Comparison of ENCODE assay signal across 23 cellular contexts in genomic region chr5:1718669-1719068, GRCh38.
DNase-seq lines count a peak whose midpoint lies in the region; ATAC-seq and TF ChIP-seq lines count a peak whose summit lies in the region.
"Had no signal": no experiment of that assay in that cellular context is flagged by ENCODE, and none has a peak within 500 bp of the region (broad histone marks: within the 10 kb centered on the region; RNA-seq: fewer than 3 reads in every experiment).

No MANE protein-coding gene starts in this region.

- H2AFZ ChIP-seq in neural progenitor cell (replicated peaks): no peak overlapping the region

- no peak overlapping the region for H3K27ac ChIP-seq in neural progenitor cell
- H3K27ac ChIP-seq in heart right ventricle: no peak overlapping the region
- H3K27ac ChIP-seq: BLaER1 treated with 17β-estradiol and CSF1 and Interleukin-3, amounts not matched to agents 10 nM and 100 nM; dorsolateral prefrontal cortex; epithelial cell of prostate; prostate gland; upper lobe of right lung had no signal

- no peak overlapping the region for H3K4me2 ChIP-seq in neural progenitor cell
- H3K4me2 ChIP-seq: BLaER1 treated with 17β-estradiol and CSF1 and Interleukin-3, amounts not matched to agents 10 nM and 100 nM had no signal

- no peaks in the 10 kb centered on the region for H4K20me1 ChIP-seq in neural progenitor cell (ENCODE audit: low read depth)
- H4K20me1 ChIP-seq: BLaER1 treated with 17β-estradiol and CSF1 and Interleukin-3, amounts not matched to agents 10 nM and 100 nM had no signal

- H3K9me3 ChIP-seq in neural progenitor cell (ENCODE audit: low read depth): peaks cover 14% of the 10 kb centered on the region
- peaks cover 0 to 43% (median 22%) of the 10 kb centered on the region in 11 donors for H3K9me3 ChIP-seq in heart right ventricle
- H3K9me3 ChIP-seq: prostate gland had no signal

- H3K4me1 Mint-ChIP-seq in neural progenitor cell: no peaks in the 10 kb centered on the region
- H3K4me1 Mint-ChIP-seq: activated naive CD4-positive, alpha-beta T cell treated with anti-CD3 and anti-CD28 coated beads, Interleukin-2, amount 10 ng/mL, durations not matched to agents 7 days and 5 days had no signal

- peaks cover 12% of the 10 kb centered on the region for H3K27me3 Mint-ChIP-seq in neural progenitor cell (ENCODE audit: insufficient read depth, low read depth)

- no peak overlapping the region for H3K9ac ChIP-seq in neural progenitor cell
- H3K9ac ChIP-seq: BLaER1 treated with 17β-estradiol and CSF1 and Interleukin-3, amounts not matched to agents 10 nM and 100 nM had no signal

- 65 to 67% methylated on average over 3 of the region's 3 CpGs for WGBS in heart right ventricle, 2 donors

- intact Hi-C loops in heart right ventricle (cut with DNase I): no loop called here

- H3K27ac Mint-ChIP-seq in neural progenitor cell: no peak overlapping the region
- H3K27ac Mint-ChIP-seq: activated naive CD4-positive, alpha-beta T cell treated with anti-CD3 and anti-CD28 coated beads, Interleukin-2, amount 10 ng/mL, durations not matched to agents 7 days and 5 days had no signal

- no peak overlapping the region for H3K4me3 Mint-ChIP-seq in neural progenitor cell
- H3K4me3 Mint-ChIP-seq: activated naive CD4-positive, alpha-beta T cell treated with anti-CD3 and anti-CD28 coated beads, Interleukin-2, amount 10 ng/mL, durations not matched to agents 7 days and 5 days had no signal

- H3K4me1 ChIP-seq in neural progenitor cell (no peaks in the 10 kb centered on the region), heart right ventricle (no peaks in the 10 kb centered on the region)
- H3K4me1 ChIP-seq: BLaER1 treated with 17β-estradiol and CSF1 and Interleukin-3, amounts not matched to agents 10 nM and 100 nM; Caco-2; prostate gland; upper lobe of right lung had no signal

- H3K36me3 Mint-ChIP-seq in neural progenitor cell: no peaks in the 10 kb centered on the region

- H3K9me3 Mint-ChIP-seq in neural progenitor cell: peaks cover 25% of the 10 kb centered on the region

- H3K4me3 ChIP-seq in cardiac fibroblast (replicated peaks in 1 of 2; ENCODE audit: low read depth in 2 of 2, low read length in 2 of 2): no peak overlapping the region
- H3K4me3 ChIP-seq in neural progenitor cell: no peak overlapping the region
- H3K4me3 ChIP-seq in heart right ventricle: no peak overlapping the region
- H3K4me3 ChIP-seq: BLaER1 treated with 17β-estradiol and CSF1 and Interleukin-3, amounts not matched to agents 10 nM and 100 nM; dorsolateral prefrontal cortex; prostate gland; upper lobe of right lung had no signal

- H3K79me2 ChIP-seq in neural progenitor cell (ENCODE audit: low read depth): no peaks in the 10 kb centered on the region

- no peaks in the 10 kb centered on the region for H3F3A ChIP-seq in neural progenitor cell (ENCODE audit: low read depth)

- TF ChIP-seq CTCF in cardiac fibroblast (IDR thresholded peaks at IDR 0.05; ENCODE audit: low read depth, low read length): no peak
- no peak for TF ChIP-seq CTCF in neural progenitor cell (IDR thresholded peaks at IDR 0.05)
- no peak for TF ChIP-seq CTCF in heart right ventricle (IDR thresholded peaks at IDR 0.05)

- DNase-seq in NOMO-1 treated with DMSO at 0.1 percent for 48 hours (lab: John Stamatoyannopoulos, UW; ENCODE audit: unreplicated experiment): peak; percentile 12
- DNase-seq in NOMO-1 (lab: John Stamatoyannopoulos, UW; ENCODE audit: unreplicated experiment in 2 of 2): no peak
- peak; percentile 50 for DNase-seq in NAMALWA (ENCODE audit: low spot score)
- DNase-seq in cardiac fibroblast (ENCODE audit: low read depth in 2 of 2): peak; percentile 8 to 17
- DNase-seq in neural progenitor cell (ENCODE audit: low spot score): peak; percentile 38
- DNase-seq in heart right ventricle: no peak
- DNase-seq in activated CD8-positive, alpha-beta memory T cell treated with anti-CD3 and anti-CD28 coated beads for 24 hours: no peak
- DNase-seq: activated CD4-positive, alpha-beta T cell treated with anti-CD3 and anti-CD28 coated beads for 48 hours; activated naive CD4-positive, alpha-beta T cell treated with anti-CD3 and anti-CD28 coated beads, Interleukin-2, amount 10 ng/mL, durations not matched to agents 7 days and 5 days; Caco-2; caudate nucleus; dorsolateral prefrontal cortex; HCEC 1CT; hippocampal formation; left ventricle myocardium superior; NCI-H1436; NCI-H526 treated with DMSO at 0.1 percent for 48 hours; upper lobe of right lung had no signal

- H3K36me3 ChIP-seq in neural progenitor cell (no peaks in the 10 kb centered on the region), heart right ventricle (no peaks in the 10 kb centered on the region)
- H3K36me3 ChIP-seq: BLaER1 treated with 17β-estradiol and CSF1 and Interleukin-3, amounts not matched to agents 10 nM and 100 nM; prostate gland; upper lobe of right lung had no signal

- no peaks in the 10 kb centered on the region for H3K27me3 ChIP-seq in neural progenitor cell
- peaks cover 0 to 15% (median 0%) of the 10 kb centered on the region in 7 donors for H3K27me3 ChIP-seq in heart right ventricle
- H3K27me3 ChIP-seq: BLaER1 treated with 17β-estradiol and CSF1 and Interleukin-3, amounts not matched to agents 10 nM and 100 nM; upper lobe of right lung had no signal

- ATAC-seq in heart right ventricle (no peak), GM18519 (IDR thresholded peaks at IDR 0.05; ENCODE audit: low FRiP score, unreplicated experiment) (no peak)
- ATAC-seq: left ventricle myocardium superior, Right ventricle myocardium inferior, upper lobe of right lung had no signal

Comparison
In these comparisons a context has a peak if more than half of its experiments do, and no peak if none do; other contexts are left out.
1. DNase-seq: peak in NOMO-1 treated with DMSO at 0.1 percent for 48 hours (single experiment), NAMALWA (single experiment), cardiac fibroblast (2 of 2) and neural progenitor cell (single experiment); none in NOMO-1 (0 of 2), heart right ventricle (0 of 2) and activated CD8-positive, alpha-beta memory T cell treated with anti-CD3 and anti-CD28 coated beads for 24 hours (single experiment).